ENCODE assay signal across 17 cellular contexts in the genomic region with DNA sequence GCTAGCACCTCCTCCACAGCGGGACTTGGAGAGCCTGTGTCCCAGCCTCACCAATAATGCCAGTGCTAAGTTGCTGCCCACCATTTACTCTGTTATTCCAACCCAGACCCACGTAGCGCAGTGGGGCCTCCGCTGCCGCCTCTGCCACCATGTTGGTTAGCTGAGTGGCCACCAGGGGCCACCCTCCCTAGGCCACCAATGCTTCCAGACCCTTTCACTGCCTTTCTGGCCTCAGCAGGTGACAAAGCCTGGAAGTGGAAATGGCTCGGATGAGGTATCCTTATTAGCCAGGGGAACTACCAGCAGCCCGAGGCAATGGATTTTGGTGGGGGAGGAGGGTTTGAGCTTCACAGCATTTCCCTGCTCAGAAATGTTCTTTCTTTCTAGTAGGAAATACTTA.
A peak's percentile ranks its signal among the peaks of the same experiment; 100 is the strongest.
DNase-seq lines count a peak whose midpoint lies in the region; ATAC-seq and TF ChIP-seq lines count a peak whose summit lies in the region.
"Had no signal": no experiment of that assay in that cellular context is flagged by ENCODE, and none has a peak within 500 bp of the region (broad histone marks: within the 10 kb centered on the region; RNA-seq: fewer than 3 reads in every experiment).

No MANE protein-coding gene starts in this region.

- no peaks in the 10 kb centered on the region for H3K4me1 ChIP-seq in OCI-LY7 (ENCODE audit: insufficient read depth, low read length, poor library complexity, severe bottlenecking)
- no peaks in the 10 kb centered on the region for H3K4me1 ChIP-seq in neural progenitor cell

- no peak overlapping the region for H3K27ac ChIP-seq in OCI-LY7 (ENCODE audit: low read depth, low read length, poor library complexity, severe bottlenecking)
- H3K27ac ChIP-seq in neural progenitor cell, result no peak overlapping the region
- H3K27ac ChIP-seq: upper lobe of left lung had no signal

- H3F3A ChIP-seq in neural progenitor cell (ENCODE audit: low read depth), result no peaks in the 10 kb centered on the region

- no peak for DNase-seq in OCI-LY7 (ENCODE audit: low spot score)
- no peak for DNase-seq in chondrocyte (ENCODE audit: low spot score)
- DNase-seq in neural progenitor cell (ENCODE audit: low spot score), result peak; percentile 47
- DNase-seq in NCI-H345 (lab: John Stamatoyannopoulos, UW), result no peak
- DNase-seq in T-helper 2 cell, result no peak
- DNase-seq in activated T-cell treated with anti-CD3 and anti-CD28 coated beads, Interleukin-2, amount 50 U/mL, for 72 hours, result no peak
- DNase-seq: activated effector memory CD4-positive, alpha-beta T cell treated with Interleukin-2 at 50 U/mL for 16 hours; amniotic stem cell; CD4-positive, CD25-positive, alpha-beta regulatory T cell; erythroblast; naive thymus-derived CD8-positive, alpha-beta T cell; NCI-H1105; T-helper 17 cell had no signal

- H3K4me3 Mint-ChIP-seq in chondrocyte (ENCODE audit: unreplicated experiment), result no peak overlapping the region
- no peak overlapping the region for H3K4me3 Mint-ChIP-seq in neural progenitor cell
- H3K4me3 Mint-ChIP-seq in activated T-cell treated with anti-CD3 and anti-CD28 coated beads, Interleukin-2, amount 50 U/mL, for 72 hours, result no peak overlapping the region
- H3K4me3 Mint-ChIP-seq: CD4-positive, CD25-positive, alpha-beta regulatory T cell; naive thymus-derived CD8-positive, alpha-beta T cell; stimulated activated naive CD8-positive, alpha-beta T cell treated with anti-CD3 and anti-CD28 coated beads, Interleukin-15, Interleukin-2, amounts not matched to agents 100 ng/mL and 50 ng/mL, for 24 hours; T-helper 17 cell had no signal

- H3K27me3 ChIP-seq in neural progenitor cell, result no peaks in the 10 kb centered on the region
- H3K27me3 ChIP-seq: upper lobe of left lung had no signal

- no peak for ATAC-seq in activated T-cell treated with anti-CD3 and anti-CD28 coated beads, Interleukin-2, amount 50 U/mL, for 72 hours (replicated peaks in 1 of 2)
- ATAC-seq: activated CD4-positive, CD25-positive, alpha-beta regulatory T cell treated with anti-CD3 and anti-CD28 coated beads, Interleukin-2, amount 50 U/mL, for 24 hours; naive thymus-derived CD8-positive, alpha-beta T cell; T-helper 17 cell had no signal

- H2AFZ ChIP-seq in OCI-LY7 (ENCODE audit: low read length) (no peak overlapping the region), neural progenitor cell (replicated peaks) (no peak overlapping the region)

- POLR2A ChIA-PET in OCI-LY7 (lab: Charles Lee), result no interaction called here

- H3K4me3 ChIP-seq in OCI-LY7 (ENCODE audit: low read depth, low read length, poor library complexity, severe bottlenecking) (no peak overlapping the region), neural progenitor cell (no peak overlapping the region)
- H3K4me3 ChIP-seq: upper lobe of left lung had no signal

- H3K9me3 Mint-ChIP-seq in chondrocyte (ENCODE audit: low read depth), result no peaks in the 10 kb centered on the region
- no peaks in the 10 kb centered on the region for H3K9me3 Mint-ChIP-seq in neural progenitor cell
- no peaks in the 10 kb centered on the region for H3K9me3 Mint-ChIP-seq in activated T-cell treated with anti-CD3 and anti-CD28 coated beads, Interleukin-2, amount 50 U/mL, for 72 hours
- H3K9me3 Mint-ChIP-seq: CD4-positive, CD25-positive, alpha-beta regulatory T cell; naive thymus-derived CD8-positive, alpha-beta T cell; stimulated activated naive CD8-positive, alpha-beta T cell treated with anti-CD3 and anti-CD28 coated beads, Interleukin-15, Interleukin-2, amounts not matched to agents 100 ng/mL and 50 ng/mL, for 24 hours had no signal

- H3K27me3 Mint-ChIP-seq in chondrocyte (ENCODE audit: low read depth), result peaks cover 6% of the 10 kb centered on the region
- peaks cover 5% of the 10 kb centered on the region for H3K27me3 Mint-ChIP-seq in neural progenitor cell (ENCODE audit: insufficient read depth, low read depth)
- no peaks in the 10 kb centered on the region for H3K27me3 Mint-ChIP-seq in activated T-cell treated with anti-CD3 and anti-CD28 coated beads, Interleukin-2, amount 50 U/mL, for 72 hours (ENCODE audit: low read depth)
- H3K27me3 Mint-ChIP-seq: CD4-positive, CD25-positive, alpha-beta regulatory T cell; naive thymus-derived CD8-positive, alpha-beta T cell; stimulated activated naive CD8-positive, alpha-beta T cell treated with anti-CD3 and anti-CD28 coated beads, Interleukin-15, Interleukin-2, amounts not matched to agents 100 ng/mL and 50 ng/mL, for 24 hours; T-helper 17 cell had no signal

- no peak overlapping the region for H3K4me2 ChIP-seq in OCI-LY7 (ENCODE audit: low read length)
- H3K4me2 ChIP-seq in neural progenitor cell, result no peak overlapping the region

- H3K36me3 Mint-ChIP-seq in chondrocyte (ENCODE audit: low read depth), result peaks cover 3% of the 10 kb centered on the region
- H3K36me3 Mint-ChIP-seq in neural progenitor cell, result no peaks in the 10 kb centered on the region
- no peaks in the 10 kb centered on the region for H3K36me3 Mint-ChIP-seq in activated T-cell treated with anti-CD3 and anti-CD28 coated beads, Interleukin-2, amount 50 U/mL, for 72 hours (ENCODE audit: insufficient read depth in 2 of 2)
- H3K36me3 Mint-ChIP-seq: CD4-positive, CD25-positive, alpha-beta regulatory T cell had no signal

- H4K20me1 ChIP-seq in OCI-LY7 (ENCODE audit: insufficient read depth, low read length) (no peaks in the 10 kb centered on the region), neural progenitor cell (ENCODE audit: low read depth) (no peaks in the 10 kb centered on the region)

- H3K4me1 Mint-ChIP-seq in chondrocyte (ENCODE audit: low read depth) (peaks cover 15% of the 10 kb centered on the region), neural progenitor cell (no peaks in the 10 kb centered on the region)
- H3K4me1 Mint-ChIP-seq in activated T-cell treated with anti-CD3 and anti-CD28 coated beads, Interleukin-2, amount 50 U/mL, for 72 hours (ENCODE audit: low read depth), result peaks cover 8% of the 10 kb centered on the region

- TF ChIP-seq CTCF in GM12873 (IDR thresholded peaks at IDR 0.05; ENCODE audit: insufficient read depth, low read depth, low read length, missing control alignments), result peak; percentile 30
- 0 out of 2 replicates have a peak, but pooled peaks have one; percentile 20 for TF ChIP-seq CTCF in OCI-LY7 (conservative IDR thresholded peaks at IDR 0.05; ENCODE audit: low read length)
- TF ChIP-seq CTCF in chondrocyte (IDR thresholded peaks at IDR 0.05), result peak; percentile 43
- peak; percentile 48 for TF ChIP-seq CTCF in neural progenitor cell (IDR thresholded peaks at IDR 0.05)

- H3K79me2 ChIP-seq in OCI-LY7 (ENCODE audit: insufficient read depth, low read depth, low read length) (no peaks in the 10 kb centered on the region), neural progenitor cell (ENCODE audit: low read depth) (no peaks in the 10 kb centered on the region)

- CTCF ChIA-PET in OCI-LY7 (lab: Charles Lee; ENCODE audit: unreplicated experiment), result no interaction called here

- intact Hi-C loops in OCI-LY7 (cut with micrococcal nuclease; ENCODE audit: unreplicated experiment), result no loop called here

- H3K9me3 ChIP-seq in OCI-LY7 (ENCODE audit: low read length) (no peaks in the 10 kb centered on the region), neural progenitor cell (ENCODE audit: low read depth) (no peaks in the 10 kb centered on the region)
- H3K9me3 ChIP-seq: upper lobe of left lung had no signal

- no peaks in the 10 kb centered on the region for H3K9me2 ChIP-seq in OCI-LY7 (ENCODE audit: insufficient read depth, low read length)

- H3K27ac Mint-ChIP-seq in chondrocyte (ENCODE audit: unreplicated experiment), result no peak overlapping the region
- no peak overlapping the region for H3K27ac Mint-ChIP-seq in neural progenitor cell
- H3K27ac Mint-ChIP-seq in activated T-cell treated with anti-CD3 and anti-CD28 coated beads, Interleukin-2, amount 50 U/mL, for 72 hours, result no peak overlapping the region
- H3K27ac Mint-ChIP-seq: CD4-positive, CD25-positive, alpha-beta regulatory T cell; naive thymus-derived CD8-positive, alpha-beta T cell; stimulated activated naive CD8-positive, alpha-beta T cell treated with anti-CD3 and anti-CD28 coated beads, Interleukin-15, Interleukin-2, amounts not matched to agents 100 ng/mL and 50 ng/mL, for 24 hours had no signal

- H3K9ac ChIP-seq in neural progenitor cell, result no peak overlapping the region

- H3K36me3 ChIP-seq in OCI-LY7 (ENCODE audit: insufficient read depth, low read length) (no peaks in the 10 kb centered on the region), neural progenitor cell (no peaks in the 10 kb centered on the region)
- H3K36me3 ChIP-seq: upper lobe of left lung had no signal

- no TSS peak for BruUV-seq in OCI-LY7 (replicated peaks; lab: Mats Ljungman, UMichigan)
